ENCODE assay signal across 1 cellular context in the genomic region with DNA sequence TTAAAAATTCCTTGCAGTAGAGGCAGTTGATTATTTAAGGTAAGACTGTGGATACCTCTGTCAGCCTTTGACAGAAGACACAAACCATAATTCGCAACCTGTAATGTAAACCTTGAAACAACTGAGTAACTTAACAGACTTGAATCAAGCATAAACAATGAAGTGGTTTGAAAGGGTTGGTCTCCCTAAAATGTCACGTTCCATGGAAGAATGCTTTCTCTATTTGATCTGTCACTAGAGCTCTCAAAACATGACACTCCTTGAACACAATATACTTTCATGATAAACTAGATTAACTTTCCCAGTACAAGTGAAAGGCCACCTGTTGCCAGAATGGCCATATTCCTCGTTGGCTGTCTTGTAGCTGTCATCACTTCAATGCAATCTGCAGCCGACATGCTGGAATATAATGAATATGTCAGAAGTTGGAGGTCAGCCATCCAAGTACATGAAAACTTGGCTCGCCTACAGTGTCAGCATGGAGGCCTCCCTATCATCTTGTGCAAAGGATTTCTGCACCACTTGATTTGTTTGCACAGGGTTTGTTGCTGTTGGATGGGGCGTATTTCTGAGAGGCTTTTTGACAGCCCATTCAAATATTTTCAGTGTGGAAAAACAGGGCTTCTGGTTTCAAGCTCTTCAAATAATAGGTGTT.
TF ChIP-seq lines count a peak whose summit lies in the region.

No MANE protein-coding gene starts in this region.

TF ChIP-seq in HepG2, 621 proteins besides CTCF, POLR2A, EP300 and RAD21 (continued from another document):
- TF ChIP-seq, protein P1, sequence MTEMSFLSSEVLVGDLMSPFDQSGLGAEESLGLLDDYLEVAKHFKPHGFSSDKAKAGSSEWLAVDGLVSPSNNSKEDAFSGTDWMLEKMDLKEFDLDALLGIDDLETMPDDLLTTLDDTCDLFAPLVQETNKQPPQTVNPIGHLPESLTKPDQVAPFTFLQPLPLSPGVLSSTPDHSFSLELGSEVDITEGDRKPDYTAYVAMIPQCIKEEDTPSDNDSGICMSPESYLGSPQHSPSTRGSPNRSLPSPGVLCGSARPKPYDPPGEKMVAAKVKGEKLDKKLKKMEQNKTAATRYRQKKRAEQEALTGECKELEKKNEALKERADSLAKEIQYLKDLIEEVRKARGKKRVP (CRISPR knock-in tag; IDR thresholded peaks at IDR 0.05) = no peak
- no peak for TF ChIP-seq KDM2A (CRISPR knock-in tag; IDR thresholded peaks at IDR 0.05; ENCODE audit: borderline replicate concordance, low read depth)
- TF ChIP-seq, protein P2, sequence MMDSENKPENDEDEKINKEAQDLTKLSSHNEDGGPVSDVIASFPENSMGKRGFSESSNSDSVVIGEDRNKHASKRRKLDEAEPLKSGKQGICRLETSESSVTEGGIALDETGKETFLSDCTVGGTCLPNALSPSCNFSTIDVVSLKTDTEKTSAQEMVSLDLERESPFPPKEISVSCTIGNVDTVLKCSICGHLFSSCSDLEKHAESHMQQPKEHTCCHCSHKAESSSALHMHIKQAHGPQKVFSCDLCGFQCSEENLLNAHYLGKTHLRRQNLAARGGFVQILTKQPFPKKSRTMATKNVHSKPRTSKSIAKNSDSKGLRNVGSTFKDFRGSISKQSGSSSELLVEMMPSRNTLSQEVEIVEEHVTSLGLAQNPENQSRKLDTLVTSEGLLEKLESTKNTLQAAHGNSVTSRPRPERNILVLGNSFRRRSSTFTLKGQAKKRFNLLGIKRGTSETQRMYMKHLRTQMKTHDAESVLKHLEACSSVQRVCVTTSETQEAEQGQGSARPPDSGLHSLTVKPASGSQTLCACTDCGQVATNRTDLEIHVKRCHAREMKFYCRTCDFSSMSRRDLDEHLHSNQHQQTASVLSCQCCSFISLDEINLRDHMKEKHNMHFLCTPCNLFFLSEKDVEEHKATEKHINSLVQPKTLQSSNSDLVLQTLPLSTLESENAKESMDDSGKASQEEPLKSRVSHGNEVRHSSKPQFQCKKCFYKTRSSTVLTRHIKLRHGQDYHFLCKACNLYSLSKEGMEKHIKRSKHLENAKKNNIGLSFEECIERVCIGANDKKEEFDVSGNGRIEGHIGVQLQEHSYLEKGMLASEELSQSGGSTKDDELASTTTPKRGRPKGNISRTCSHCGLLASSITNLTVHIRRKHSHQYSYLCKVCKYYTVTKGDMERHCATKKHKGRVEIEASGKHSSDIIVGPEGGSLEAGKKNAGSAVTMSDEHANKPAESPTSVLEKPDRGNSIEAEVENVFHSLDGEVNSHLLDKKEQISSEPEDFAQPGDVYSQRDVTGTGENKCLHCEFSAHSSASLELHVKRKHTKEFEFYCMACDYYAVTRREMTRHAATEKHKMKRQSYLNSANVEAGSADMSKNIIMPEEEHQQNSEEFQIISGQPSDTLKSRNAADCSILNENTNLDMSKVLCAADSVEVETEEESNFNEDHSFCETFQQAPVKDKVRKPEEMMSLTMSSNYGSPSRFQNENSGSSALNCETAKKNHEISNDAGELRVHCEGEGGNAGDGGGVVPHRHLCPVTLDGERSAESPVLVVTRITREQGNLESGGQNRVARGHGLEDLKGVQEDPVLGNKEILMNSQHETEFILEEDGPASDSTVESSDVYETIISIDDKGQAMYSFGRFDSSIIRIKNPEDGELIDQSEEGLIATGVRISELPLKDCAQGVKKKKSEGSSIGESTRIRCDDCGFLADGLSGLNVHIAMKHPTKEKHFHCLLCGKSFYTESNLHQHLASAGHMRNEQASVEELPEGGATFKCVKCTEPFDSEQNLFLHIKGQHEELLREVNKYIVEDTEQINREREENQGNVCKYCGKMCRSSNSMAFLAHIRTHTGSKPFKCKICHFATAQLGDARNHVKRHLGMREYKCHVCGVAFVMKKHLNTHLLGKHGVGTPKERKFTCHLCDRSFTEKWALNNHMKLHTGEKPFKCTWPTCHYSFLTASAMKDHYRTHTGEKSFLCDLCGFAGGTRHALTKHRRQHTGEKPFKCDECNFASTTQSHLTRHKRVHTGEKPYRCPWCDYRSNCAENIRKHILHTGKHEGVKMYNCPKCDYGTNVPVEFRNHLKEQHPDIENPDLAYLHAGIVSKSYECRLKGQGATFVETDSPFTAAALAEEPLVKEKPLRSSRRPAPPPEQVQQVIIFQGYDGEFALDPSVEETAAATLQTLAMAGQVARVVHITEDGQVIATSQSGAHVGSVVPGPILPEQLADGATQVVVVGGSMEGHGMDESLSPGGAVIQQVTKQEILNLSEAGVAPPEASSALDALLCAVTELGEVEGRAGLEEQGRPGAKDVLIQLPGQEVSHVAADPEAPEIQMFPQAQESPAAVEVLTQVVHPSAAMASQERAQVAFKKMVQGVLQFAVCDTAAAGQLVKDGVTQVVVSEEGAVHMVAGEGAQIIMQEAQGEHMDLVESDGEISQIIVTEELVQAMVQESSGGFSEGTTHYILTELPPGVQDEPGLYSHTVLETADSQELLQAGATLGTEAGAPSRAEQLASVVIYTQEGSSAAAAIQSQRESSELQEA (CRISPR knock-in tag; IDR thresholded peaks at IDR 0.05; ENCODE audit: not compliant biosample characterization) = no peak
- TF ChIP-seq NFIB (CRISPR knock-in tag; IDR thresholded peaks at IDR 0.05; ENCODE audit: borderline replicate concordance) = no peak
- TF ChIP-seq, protein P3, sequence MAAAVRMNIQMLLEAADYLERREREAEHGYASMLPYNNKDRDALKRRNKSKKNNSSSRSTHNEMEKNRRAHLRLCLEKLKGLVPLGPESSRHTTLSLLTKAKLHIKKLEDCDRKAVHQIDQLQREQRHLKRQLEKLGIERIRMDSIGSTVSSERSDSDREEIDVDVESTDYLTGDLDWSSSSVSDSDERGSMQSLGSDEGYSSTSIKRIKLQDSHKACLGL (CRISPR knock-in tag; IDR thresholded peaks at IDR 0.05) = no peak
- no peak for TF ChIP-seq MEF2D (CRISPR knock-in tag; IDR thresholded peaks at IDR 0.05)
TF ChIP-seq in HepG2: peak in this region for 0.
